In the genomic region with DNA sequence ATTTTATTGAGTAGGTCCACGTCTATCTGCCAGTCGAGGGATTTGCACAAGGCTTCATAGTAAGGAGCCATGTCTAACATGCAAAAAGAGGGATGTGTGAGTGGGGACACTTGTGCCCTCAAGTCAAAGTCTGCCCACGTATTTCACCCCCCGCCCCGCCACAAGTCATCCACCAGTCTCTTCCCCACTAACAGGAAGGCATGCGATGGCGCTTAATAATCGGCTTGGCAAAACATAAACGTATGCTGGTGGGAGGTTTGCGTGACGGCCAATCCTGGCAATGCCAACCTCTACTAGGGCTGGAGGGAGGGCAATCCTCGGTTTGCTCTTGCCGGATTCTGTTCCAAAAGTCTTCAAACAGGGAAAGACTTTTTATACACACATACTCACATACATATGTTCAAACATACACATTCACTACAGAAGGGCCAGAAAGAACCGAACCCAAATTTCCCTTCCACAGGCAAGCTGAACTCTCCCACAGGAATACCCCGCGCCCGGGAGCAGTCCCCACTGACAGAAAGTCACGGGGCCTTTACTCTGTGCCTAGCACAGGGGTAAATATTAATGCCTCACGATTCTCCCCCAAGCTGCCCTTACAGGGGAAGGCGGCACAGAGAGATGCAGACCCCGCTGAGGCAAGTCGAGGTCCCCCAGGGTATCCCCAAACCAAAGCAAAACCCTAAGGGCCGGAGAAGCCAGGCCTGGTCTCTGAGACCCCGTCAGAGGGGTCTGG, we compare ENCODE assay signal across 8 cellular contexts. TPM values are rescaled to one million over a fixed set of nuclear protein-coding genes. Genes with fewer than 3 reads are reported as not detected.
DNase-seq lines count a peak whose midpoint lies in the region; ATAC-seq lines count a peak whose summit lies in the region.

No MANE protein-coding gene starts in this region.

- peaks cover 36% of the 10 kb centered on the region for H3K4me1 Mint-ChIP-seq in activated T-cell treated with anti-CD3 and anti-CD28 coated beads, Interleukin-2, amount 50 U/mL, for 4 hours (ENCODE audit: low read depth)

- ATAC-seq in HG03354 (IDR thresholded peaks at IDR 0.05; ENCODE audit: poor library complexity, severe bottlenecking, unreplicated experiment) (peak; percentile 20), GM18519 (IDR thresholded peaks at IDR 0.05; ENCODE audit: low FRiP score, unreplicated experiment) (no peak)
- ATAC-seq in activated T-cell treated with anti-CD3 and anti-CD28 coated beads, Interleukin-2, amount 50 U/mL, for 4 hours = peak in 1 of 2 donors; percentile 3

- DNase-seq in Daoy (ENCODE audit: low read depth) (peak; percentile 28), glomerular visceral epithelial cell (ENCODE audit: extremely low spot score) (peak; percentile 24), pulmonary artery endothelial cell (ENCODE audit: low read depth, low spot score) (peak; percentile 3), occipital lobe (lab: John Stamatoyannopoulos, UW) (no peak), GOT3 (lab: John Stamatoyannopoulos, UW) (no peak)
- no peak for DNase-seq in activated T-cell treated with anti-CD3 and anti-CD28 coated beads, Interleukin-2, amount 50 U/mL, for 4 hours

- H3K36me3 Mint-ChIP-seq in activated T-cell treated with anti-CD3 and anti-CD28 coated beads, Interleukin-2, amount 50 U/mL, for 4 hours (ENCODE audit: insufficient read depth) = peaks cover 24% of the 10 kb centered on the region

- H3K4me3 Mint-ChIP-seq in activated T-cell treated with anti-CD3 and anti-CD28 coated beads, Interleukin-2, amount 50 U/mL, for 4 hours = peak overlapping the region; percentile 92

- H3K27me3 Mint-ChIP-seq in activated T-cell treated with anti-CD3 and anti-CD28 coated beads, Interleukin-2, amount 50 U/mL, for 4 hours (ENCODE audit: low read depth) = peaks cover 3% of the 10 kb centered on the region

- H3K9me3 Mint-ChIP-seq in activated T-cell treated with anti-CD3 and anti-CD28 coated beads, Interleukin-2, amount 50 U/mL, for 4 hours = no peaks in the 10 kb centered on the region

RNA-seq across cellular contexts. Expression of a gene that starts 0.7 kb away (rescaled TPM):
- 191 and 213 TPM in 2 replicates for total RNA-seq in Daoy (2014; rRNA removed; shearing (Covaris generic))
- total RNA-seq in activated T-cell treated with anti-CD3 and anti-CD28 coated beads, Interleukin-2, amount 50 U/mL, for 4 hours = 100 to 1,000 TPM; 198 to 222 (median 214) TPM
- total RNA-seq in pulmonary artery endothelial cell = 128 and 140 TPM in 2 replicates
- total RNA-seq in occipital lobe = 80.0 TPM

Comparison
In these comparisons a context has a peak if more than half of its experiments do, and no peak if none do; other contexts are left out.
1. DNase-seq: peak in Daoy (single experiment), glomerular visceral epithelial cell (single experiment) and pulmonary artery endothelial cell (single experiment); none in activated T-cell treated with anti-CD3 and anti-CD28 coated beads, Interleukin-2, amount 50 U/mL, for 4 hours (single experiment), occipital lobe (single experiment) and GOT3 (single experiment).